8 cellular contexts compared by ENCODE assay signal in genomic region chr9:129174724-129175514, GRCh38. TPM values are rescaled to one million over a fixed set of nuclear protein-coding genes. Genes with fewer than 3 reads are reported as not detected.
A peak's percentile ranks its signal among the peaks of the same experiment; 100 is the strongest.
DNase-seq lines count a peak whose midpoint lies in the region; ATAC-seq lines count a peak whose summit lies in the region.

No MANE protein-coding gene starts in this region.

- DNase-seq in DMS53 (lab: John Stamatoyannopoulos, UW), result peak; percentile 85
- peak; percentile 57 for DNase-seq in T-helper 2 cell treated with Interferon-gamma antibody and Interleukin-4, amounts not matched to agents 5 μg/mL and 100 μg/mL, for 36 hours (ENCODE audit: low spot score)
- peak; percentile 82 for DNase-seq in kidney glomerular epithelial cell (lab: John Stamatoyannopoulos, UW)

- no peaks in the 10 kb centered on the region for H3K9me3 Mint-ChIP-seq in IgD-negative memory B cell
- H3K9me3 Mint-ChIP-seq in T-helper 2 cell treated with Interferon-gamma antibody and Interleukin-4, amounts not matched to agents 5 μg/mL and 100 μg/mL, for 36 hours, result no peaks in the 10 kb centered on the region

- H3K4me1 Mint-ChIP-seq in IgD-negative memory B cell, result peaks cover 3 to 7% (median 5%) of the 10 kb centered on the region in 3 donors
- H3K4me1 Mint-ChIP-seq in T-helper 2 cell treated with Interferon-gamma antibody and Interleukin-4, amounts not matched to agents 5 μg/mL and 100 μg/mL, for 36 hours (ENCODE audit: low read depth), result peaks cover 17% of the 10 kb centered on the region

- H3K4me3 Mint-ChIP-seq in IgD-negative memory B cell, result peak overlapping the region; percentile 87 to 100 (median 95)
- peak overlapping the region; percentile 87 for H3K4me3 Mint-ChIP-seq in T-helper 2 cell treated with Interferon-gamma antibody and Interleukin-4, amounts not matched to agents 5 μg/mL and 100 μg/mL, for 36 hours

- peak overlapping the region in 2 of 3 donors; percentile 69 to 93 for H3K27ac Mint-ChIP-seq in IgD-negative memory B cell
- H3K27ac Mint-ChIP-seq in T-helper 2 cell treated with Interferon-gamma antibody and Interleukin-4, amounts not matched to agents 5 μg/mL and 100 μg/mL, for 36 hours, result peak overlapping the region; percentile 91

- peak overlapping the region; percentile 64 to 92 (median 74) for H3K4me3 ChIP-seq in skin epidermis

- H3K36me3 Mint-ChIP-seq in IgD-negative memory B cell, result no peaks in the 10 kb centered on the region
- H3K36me3 Mint-ChIP-seq in T-helper 2 cell treated with Interferon-gamma antibody and Interleukin-4, amounts not matched to agents 5 μg/mL and 100 μg/mL, for 36 hours (ENCODE audit: low read depth), result no peaks in the 10 kb centered on the region

- H3K27me3 Mint-ChIP-seq in IgD-negative memory B cell, result peaks cover 19% of the 10 kb centered on the region
- H3K27me3 Mint-ChIP-seq in T-helper 2 cell treated with Interferon-gamma antibody and Interleukin-4, amounts not matched to agents 5 μg/mL and 100 μg/mL, for 36 hours (ENCODE audit: low read depth), result peaks cover 11% of the 10 kb centered on the region

- ATAC-seq in GM18861 (IDR thresholded peaks at IDR 0.05; ENCODE audit: unreplicated experiment) (no peak), GM21528 (IDR thresholded peaks at IDR 0.05; ENCODE audit: low FRiP score, unreplicated experiment) (no peak)

- H3K27ac ChIP-seq in cingulate gyrus (ENCODE audit: low read depth, low read length) (peak overlapping the region; percentile 94), skin epidermis (peak overlapping the region; percentile 88 to 100 (median 96))

RNA-seq across cellular contexts. Expression of gene IER5L, which starts 3.1 kb away (rescaled TPM):
- not detected for polyA plus RNA-seq in IgD-negative memory B cell
